In the genomic region with DNA sequence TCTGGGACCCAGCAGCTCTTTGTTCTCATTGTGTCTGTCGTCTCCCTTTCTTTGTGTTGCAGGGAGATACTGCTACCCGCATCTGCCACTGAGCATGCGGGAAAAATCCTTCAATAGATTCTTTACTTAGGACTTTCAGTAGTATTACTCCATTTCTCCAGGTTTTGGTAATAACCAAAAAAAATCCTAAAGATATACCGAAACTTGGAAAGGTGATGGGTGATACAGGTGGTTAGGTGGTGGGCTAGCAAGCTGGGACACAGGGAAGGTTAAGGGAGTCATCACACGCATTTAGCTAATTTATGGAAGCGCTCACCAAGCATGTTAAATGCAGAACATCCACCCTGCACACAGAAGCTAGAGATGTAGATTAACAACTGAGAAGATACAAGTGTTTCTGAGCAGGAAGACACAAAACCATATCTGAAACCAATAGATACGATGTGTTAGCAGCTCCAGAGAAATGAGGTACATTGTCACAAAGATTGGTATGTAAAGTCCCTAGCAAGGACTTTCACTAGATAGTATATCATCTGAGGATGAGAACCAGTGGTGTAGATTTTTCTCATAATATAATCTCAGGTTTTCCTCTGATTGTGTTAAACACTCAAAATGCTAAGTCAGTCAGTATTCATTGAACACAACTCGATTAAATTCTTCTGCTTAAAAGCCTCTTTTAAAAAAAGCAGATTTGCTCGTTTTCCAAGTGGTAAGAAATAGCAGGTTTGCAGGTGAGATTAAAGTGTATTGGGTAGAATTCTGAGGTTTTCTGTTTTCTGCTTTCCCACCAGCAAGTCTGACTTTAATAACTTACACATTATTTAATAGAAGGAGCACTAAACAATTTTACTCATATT, we compare ENCODE assay signal across 2 cellular contexts.
TF ChIP-seq lines count a peak whose summit lies in the region.

No MANE protein-coding gene starts in this region.

TF ChIP-seq in GM12878, 131 proteins besides CTCF, POLR2A, EP300 and RAD21 (continued from another document):
- TF ChIP-seq IKZF2 (IDR thresholded peaks at IDR 0.05): 0 out of 4 replicates have a peak, but pooled peaks of 1 of the 2 experiments have one; percentile 22
- peak; percentile 44; the same call in 1 of the 2 replicates for TF ChIP-seq FOXM1 (IDR thresholded peaks at IDR 0.05; ENCODE audit: low read depth, low read length)
- TF ChIP-seq NFIC (IDR thresholded peaks at IDR 0.05; ENCODE audit: low read depth, low read length): peak; percentile 10; the same call in 1 of the 2 replicates
- no peak for TF ChIP-seq RAD51 (IDR thresholded peaks at IDR 0.05)
- TF ChIP-seq ZNF592 (IDR thresholded peaks at IDR 0.05): no peak
- no peak for TF ChIP-seq KDM1A (IDR thresholded peaks at IDR 0.05; ENCODE audit: borderline replicate concordance)
- peak; percentile 67 for TF ChIP-seq EED (IDR thresholded peaks at IDR 0.05; ENCODE audit: low read depth)
- TF ChIP-seq RELB (IDR thresholded peaks at IDR 0.05; ENCODE audit: low read depth): peak; percentile 23; the same call in 1 of the 2 replicates
TF ChIP-seq in GM12878: peak in this region for 8.

TF ChIP-seq in neural cell, 6 proteins besides CTCF, POLR2A, EP300 and RAD21 (continued from another document):
- TF ChIP-seq, protein P1, sequence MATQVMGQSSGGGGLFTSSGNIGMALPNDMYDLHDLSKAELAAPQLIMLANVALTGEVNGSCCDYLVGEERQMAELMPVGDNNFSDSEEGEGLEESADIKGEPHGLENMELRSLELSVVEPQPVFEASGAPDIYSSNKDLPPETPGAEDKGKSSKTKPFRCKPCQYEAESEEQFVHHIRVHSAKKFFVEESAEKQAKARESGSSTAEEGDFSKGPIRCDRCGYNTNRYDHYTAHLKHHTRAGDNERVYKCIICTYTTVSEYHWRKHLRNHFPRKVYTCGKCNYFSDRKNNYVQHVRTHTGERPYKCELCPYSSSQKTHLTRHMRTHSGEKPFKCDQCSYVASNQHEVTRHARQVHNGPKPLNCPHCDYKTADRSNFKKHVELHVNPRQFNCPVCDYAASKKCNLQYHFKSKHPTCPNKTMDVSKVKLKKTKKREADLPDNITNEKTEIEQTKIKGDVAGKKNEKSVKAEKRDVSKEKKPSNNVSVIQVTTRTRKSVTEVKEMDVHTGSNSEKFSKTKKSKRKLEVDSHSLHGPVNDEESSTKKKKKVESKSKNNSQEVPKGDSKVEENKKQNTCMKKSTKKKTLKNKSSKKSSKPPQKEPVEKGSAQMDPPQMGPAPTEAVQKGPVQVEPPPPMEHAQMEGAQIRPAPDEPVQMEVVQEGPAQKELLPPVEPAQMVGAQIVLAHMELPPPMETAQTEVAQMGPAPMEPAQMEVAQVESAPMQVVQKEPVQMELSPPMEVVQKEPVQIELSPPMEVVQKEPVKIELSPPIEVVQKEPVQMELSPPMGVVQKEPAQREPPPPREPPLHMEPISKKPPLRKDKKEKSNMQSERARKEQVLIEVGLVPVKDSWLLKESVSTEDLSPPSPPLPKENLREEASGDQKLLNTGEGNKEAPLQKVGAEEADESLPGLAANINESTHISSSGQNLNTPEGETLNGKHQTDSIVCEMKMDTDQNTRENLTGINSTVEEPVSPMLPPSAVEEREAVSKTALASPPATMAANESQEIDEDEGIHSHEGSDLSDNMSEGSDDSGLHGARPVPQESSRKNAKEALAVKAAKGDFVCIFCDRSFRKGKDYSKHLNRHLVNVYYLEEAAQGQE (IDR thresholded peaks at IDR 0.05; ENCODE audit: borderline replicate concordance): peak; percentile 81
- TF ChIP-seq SMC3 (conservative IDR thresholded peaks at IDR 0.05; ENCODE audit: poor library complexity) (no peak), EZH2 (IDR thresholded peaks at IDR 0.05; ENCODE audit: borderline replicate concordance, insufficient read depth, low read length, poor library complexity, severe bottlenecking) (no peak)
